Comparison of ENCODE assay signal across 14 cellular contexts in genomic region chr11:65870307-65870658, GRCh38. TPM values are rescaled to one million over a fixed set of nuclear protein-coding genes. Genes with fewer than 3 reads are reported as not detected.
DNase-seq lines count a peak whose midpoint lies in the region; ATAC-seq, FAIRE-seq and TF ChIP-seq lines count a peak whose summit lies in the region.
"Had no signal": no experiment of that assay in that cellular context is flagged by ENCODE, and none has a peak within 500 bp of the region (broad histone marks: within the 10 kb centered on the region; RNA-seq: fewer than 3 reads in every experiment).

No MANE protein-coding gene starts in this region.

- BruUV-seq in GM12878 (replicated peaks; lab: Mats Ljungman, UMichigan) (no TSS peak), OCI-LY7 (replicated peaks; lab: Mats Ljungman, UMichigan) (no TSS peak)

- peaks cover 13% of the 10 kb centered on the region for H3K36me3 Mint-ChIP-seq in mesothelial cell of epicardium

- DNase-seq in heart left ventricle (peak in 2 of 5 donors; percentile 32 to 35), Right ventricle myocardium inferior (ENCODE audit: missing footprints) (no peak), GM12878 (ENCODE audit: low read depth, low spot score) (no peak), mesothelial cell of epicardium (ENCODE audit: low spot score in 2 of 2, unreplicated experiment in 2 of 2) (no peak), vagina (ENCODE audit: extremely low spot score in 2 of 2) (no peak), OCI-LY7 (ENCODE audit: low spot score) (no peak), GM13976 (ENCODE audit: low spot score) (no peak), NCI-H2107 (lab: John Stamatoyannopoulos, UW) (no peak)
- DNase-seq: head of caudate nucleus, uterus had no signal

- peak overlapping the region; percentile 84 for H3K4me3 Mint-ChIP-seq in mesothelial cell of epicardium

- H3K36me3 ChIP-seq in heart left ventricle = peaks cover 0 to 54% (median 45%) of the 10 kb centered on the region in 9 donors
- peaks cover 8 to 14% of the 10 kb centered on the region in 2 experiments for H3K36me3 ChIP-seq in GM12878 (ENCODE audit: control insufficient read depth in 2 of 2, insufficient read depth in 2 of 2, low read length in 1 of 2)
- H3K36me3 ChIP-seq in vagina = peaks cover 0 to 26% of the 10 kb centered on the region in 2 donors
- peaks cover 21% of the 10 kb centered on the region; the same call in 1 of the 2 replicates for H3K36me3 ChIP-seq in OCI-LY7 (ENCODE audit: insufficient read depth, low read length)
- H3K36me3 ChIP-seq: uterus had no signal

- WGBS in heart left ventricle, 4 donors = 65 to 83% (median 70%) methylated on average over 5 to 11 of the region's 11 CpGs
- WGBS in GM12878 (ENCODE audit: insufficient coverage, insufficient replicate concordance, low lambda C conversion rate, missing lambda C conversion rate) = 44% methylated on average over 8 of the region's 11 CpGs

- POLR2A ChIA-PET in GM12878 (lab: Charles Lee) (interaction anchor here (0.6 to 4.5 kb wide), 2 partner anchors 10 to 17 kb away, joined by 3 to 44 read pairs; partner anchors contain the start of gene MUS81), OCI-LY7 (lab: Charles Lee) (interaction anchor here (0.8 kb wide), 1 partner anchor 20 kb away, joined by 3 read pairs; the partner anchor contains the start of gene CCDC85B)

- no peak overlapping the region for H2AFZ ChIP-seq in GM12878 (ENCODE audit: control insufficient read depth, low read depth, low read length)
- no peak overlapping the region for H2AFZ ChIP-seq in OCI-LY7 (ENCODE audit: low read length)
- H2AFZ ChIP-seq: parathyroid adenoma had no signal

- no peaks in the 10 kb centered on the region for H3K27me3 Mint-ChIP-seq in mesothelial cell of epicardium (ENCODE audit: low read depth)

- peak overlapping the region in 2 of 12 donors; percentile 28 to 81 for H3K4me3 ChIP-seq in heart left ventricle
- no peak overlapping the region for H3K4me3 ChIP-seq in GM12878
- H3K4me3 ChIP-seq in vagina = no peak overlapping the region
- H3K4me3 ChIP-seq in OCI-LY7 (ENCODE audit: low read depth, low read length, poor library complexity, severe bottlenecking) = no peak overlapping the region
- H3K4me3 ChIP-seq: uterus had no signal

- H3K9ac ChIP-seq in GM12878 (ENCODE audit: control insufficient read depth, insufficient read depth, low read length) = no peak overlapping the region
- H3K9ac ChIP-seq: parathyroid adenoma had no signal

- H3K4me1 ChIP-seq in heart left ventricle = peaks cover 3 to 45% (median 22%) of the 10 kb centered on the region in 12 donors
- peaks cover 11% of the 10 kb centered on the region for H3K4me1 ChIP-seq in GM12878 (ENCODE audit: control insufficient read depth, insufficient read depth, low read length)
- peaks cover 33% of the 10 kb centered on the region for H3K4me1 ChIP-seq in vagina
- H3K4me1 ChIP-seq in OCI-LY7 (ENCODE audit: insufficient read depth, low read length, poor library complexity, severe bottlenecking) = peaks cover 35% of the 10 kb centered on the region
- H3K4me1 ChIP-seq: parathyroid adenoma had no signal

- ATAC-seq in heart left ventricle (no peak), Right ventricle myocardium inferior (no peak), GM12878 (no peak)

- no peak overlapping the region for H3K4me2 ChIP-seq in GM12878 (ENCODE audit: control insufficient read depth, insufficient read depth)
- H3K4me2 ChIP-seq in OCI-LY7 (ENCODE audit: low read length) = no peak overlapping the region

- H3K79me2 ChIP-seq in GM12878 (ENCODE audit: control insufficient read depth, insufficient read depth, low read length) (no peaks in the 10 kb centered on the region), OCI-LY7 (ENCODE audit: insufficient read depth, low read depth, low read length) (no peaks in the 10 kb centered on the region)
- H3K79me2 ChIP-seq: parathyroid adenoma had no signal

- no peaks in the 10 kb centered on the region for H4K20me1 ChIP-seq in GM12878 (ENCODE audit: control insufficient read depth, insufficient read depth)
- H4K20me1 ChIP-seq in OCI-LY7 (ENCODE audit: insufficient read depth, low read length) = no peaks in the 10 kb centered on the region

- H3K27me3 ChIP-seq in heart left ventricle (no peaks in the 10 kb centered on the region), GM12878 (replicated peaks in 1 of 2; ENCODE audit: control insufficient read depth in 2 of 2, insufficient read depth in 2 of 2, low read length in 1 of 2) (no peaks in the 10 kb centered on the region), vagina (no peaks in the 10 kb centered on the region)
- H3K27me3 ChIP-seq: uterus had no signal

- in situ Hi-C loops in GM12878 (cut with MboI) (loop anchor here (25.0 kb wide), 1 partner anchor 1633 kb away; the partner anchor contains the start of genes DNAJC4, FKBP2, NUDT22 and PPP1R14B), GM13976 (cut with MboI; ENCODE audit: low sequenced_read_pairs, unreplicated experiment) (no loop called here)

- peaks cover 20% of the 10 kb centered on the region for H3K4me1 Mint-ChIP-seq in mesothelial cell of epicardium

- intact Hi-C loops in heart left ventricle (cut with DNase I) = no loop called here
- intact Hi-C loops in Right ventricle myocardium inferior (cut with DNase I) = no loop called here
- intact Hi-C loops in GM12878 (cut with micrococcal nuclease; ENCODE audit: unreplicated experiment) = no loop called here
- intact Hi-C loops in vagina (cut with DNase I) = no loop called here
- intact Hi-C loops in OCI-LY7 (cut with micrococcal nuclease; ENCODE audit: unreplicated experiment) = no loop called here

- H3K9me3 ChIP-seq in heart left ventricle (no peaks in the 10 kb centered on the region), GM12878 (replicated peaks; ENCODE audit: control insufficient read depth, insufficient read depth, low read length) (no peaks in the 10 kb centered on the region), vagina (no peaks in the 10 kb centered on the region), OCI-LY7 (ENCODE audit: low read length) (no peaks in the 10 kb centered on the region)
- H3K9me3 ChIP-seq: uterus had no signal

- no peak overlapping the region for H3K27ac Mint-ChIP-seq in mesothelial cell of epicardium

- no peak for TF ChIP-seq POLR2A in heart left ventricle (IDR thresholded peaks at IDR 0.05)
- peak; percentile 73; the same call in 1 of the 2 replicates for TF ChIP-seq POLR2A in GM12878 (IDR thresholded peaks at IDR 0.05; ENCODE audit: low read depth, low read length)
- TF ChIP-seq POLR2A in vagina (IDR thresholded peaks at IDR 0.05) = no peak

- TF ChIP-seq CTCF in heart left ventricle (IDR thresholded peaks at IDR 0.05) (no peak), GM12878 (IDR thresholded peaks at IDR 0.05 in 2 of 3, conservative IDR thresholded peaks at IDR 0.05 in 1 of 3; ENCODE audit: control insufficient read depth in 2 of 3, extremely low read depth in 1 of 3, insufficient read depth in 1 of 3, low read depth in 3 of 3, low read length in 3 of 3) (no peak), mesothelial cell of epicardium (IDR thresholded peaks at IDR 0.05; ENCODE audit: unreplicated experiment) (no peak), vagina (IDR thresholded peaks at IDR 0.05) (no peak), OCI-LY7 (conservative IDR thresholded peaks at IDR 0.05; ENCODE audit: low read length) (no peak), GM13976 (IDR thresholded peaks at IDR 0.05; ENCODE audit: borderline replicate concordance, control extremely low read depth, extremely low read depth, insufficient read depth, missing control alignments) (no peak)

- TF ChIP-seq RAD21 in GM12878 (IDR thresholded peaks at IDR 0.05; ENCODE audit: insufficient read depth, low read depth, low read length) = no peak

- H3K27ac ChIP-seq in heart left ventricle = peak overlapping the region in 8 of 12 donors; percentile 75 to 99 (median 96)
- H3K27ac ChIP-seq in GM12878 (ENCODE audit: control insufficient read depth, insufficient read depth) = no peak overlapping the region
- H3K27ac ChIP-seq in vagina = peak overlapping the region; percentile 87
- H3K27ac ChIP-seq in OCI-LY7 (ENCODE audit: low read depth, low read length, poor library complexity, severe bottlenecking) = no peak overlapping the region
- H3K27ac ChIP-seq: C4-2B, parathyroid adenoma had no signal

- no peaks in the 10 kb centered on the region for H3K9me3 Mint-ChIP-seq in mesothelial cell of epicardium

- no peaks in the 10 kb centered on the region for H3K9me2 ChIP-seq in OCI-LY7 (ENCODE audit: insufficient read depth, low read length)

- no peak for TF ChIP-seq EP300 in GM12878 (IDR thresholded peaks at IDR 0.05; ENCODE audit: borderline replicate concordance in 1 of 2, control insufficient read depth in 1 of 2, low read depth in 2 of 2, low read length in 2 of 2)

- no peak for FAIRE-seq in GM12878 (lab: Jason Lieb, UNC)
- FAIRE-seq: bronchial epithelial cell, endothelial cell of umbilical vein had no signal

- RAD21 ChIA-PET in GM12878 (lab: Charles Lee; ENCODE audit: unreplicated experiment) = interaction anchor here (1.0 kb wide), 1 partner anchor 18 kb away, joined by 3 read pairs; the partner anchor contains the start of gene FIBP

- CTCF ChIA-PET in GM12878 (lab: Yijun Ruan, JAX) (interaction anchor here (1.1 to 4.5 kb wide), 4 partner anchors 10 to 90 kb away, joined by 3 to 41 read pairs (median 15); partner anchors contain the start of genes CCDC85B, CFL1 and MUS81), OCI-LY7 (lab: Charles Lee; ENCODE audit: unreplicated experiment) (interaction anchor here (1.3 kb wide), 1 partner anchor 11 kb away, joined by 4 read pairs; the partner anchor contains the start of gene MUS81)

- SMC1A ChIA-PET in GM12878 (lab: Charles Lee; ENCODE audit: uncharacterized antibody, unreplicated experiment) = interaction anchor here (2.3 kb wide), 1 partner anchor 10 kb away, joined by 7 read pairs; the partner anchor contains the start of gene MUS81

RNA-seq across cellular contexts. Expression of gene EFEMP2, which starts 2.3 kb away (rescaled TPM):
- total RNA-seq in heart left ventricle (100 to 1,000 TPM in 3 of 9 donors, 10 to 100 TPM in 6; 67.7 to 123 (median 88.7) TPM), Right ventricle myocardium inferior (83.1 TPM), GM12878 (2014; rRNA removed) (2.3 and 2.6 TPM in 2 replicates), GM12878 (2014; rRNA removed; fragmentation: Illumina TruSeq; extraction: Trizol) (0.94 and 1.7 TPM in 2 replicates), GM12878 (2021) (2.3 and 2.4 TPM in 2 replicates), mesothelial cell of epicardium (203 to 216 TPM (median 211 TPM) in 3 replicates), vagina (57.9 TPM), OCI-LY7 (2022) (7.6 and 8.9 TPM in 2 replicates)
- polyA plus RNA-seq in heart left ventricle (10 to 100 TPM; 43.6 to 86.6 TPM), GM12878 (2011; rRNA removed) (8.5 and 13.2 TPM in 2 replicates), GM12878 (2014; fragmentation: Illumina TruSeq; extraction: Trizol) (0.96 and 1.3 TPM in 2 replicates), GM12878 (2014; fragmentation: Nextera tagmentation; extraction: Ambion mirVana) (under 1 TPM in 1 of 2 experiments, not detected in 1; 0.24 TPM), GM12878 (2014; rRNA removed) (3.0 and 3.5 TPM in 2 replicates), GM12878 (2016; fragmentation: Nextera tagmentation; extraction: Ambion mirVana) (1 to 10 TPM in 1 of 2 experiments, under 1 TPM in 1; 0.70 to 1.3 TPM)
- total RNA-seq in GM12878 (2013; cell fraction: nucleolus; rRNA removed) = 26.4 and 31.8 TPM in 2 replicates
- 9.0 TPM for polyA plus RNA-seq in GM12878 (2011; ENCODE audit: low read depth)
- polyA plus RNA-seq in GM12878 (2011; cell fraction: cytosol; rRNA removed) = 16.1 and 19.3 TPM in 2 replicates
- polyA plus RNA-seq in GM12878 (2011; cell fraction: nucleus; rRNA removed) = 122 and 196 TPM in 2 replicates
- polyA plus RNA-seq in GM12878 (2012) = 17.5 and 18.5 TPM in 2 replicates
- polyA minus RNA-seq in GM12878 (2011; rRNA and poly(A)+ RNA removed) = 3.0 and 9.8 TPM in 2 replicates
- 1.1 and 1.3 TPM in 2 replicates for polyA minus RNA-seq in GM12878 (2011; cell fraction: cytosol; rRNA and poly(A)+ RNA removed)
- polyA minus RNA-seq in GM12878 (2011; cell fraction: nucleus; rRNA and poly(A)+ RNA removed) = 18.9 and 19.9 TPM in 2 replicates
- 6.1 and 7.2 TPM in 2 replicates for total RNA-seq in OCI-LY7 (2014; rRNA removed; shearing (Covaris generic))

RNA-seq across cellular contexts. Expression of gene CTSW, which starts 9.4 kb away (rescaled TPM):
- total RNA-seq in heart left ventricle (1 to 10 TPM in 3 of 9 donors, under 1 TPM in 5, not detected in 1; 0.16 to 9.4 (median 0.90) TPM), Right ventricle myocardium inferior (1.1 TPM), GM12878 (2014; rRNA removed) (1.4 and 2.9 TPM in 2 replicates), GM12878 (2014; rRNA removed; fragmentation: Illumina TruSeq; extraction: Trizol) (1.5 and 1.7 TPM in 2 replicates), GM12878 (2021) (1.5 and 1.9 TPM in 2 replicates), mesothelial cell of epicardium (not detected in 3 replicates), vagina (0.74 TPM), OCI-LY7 (2022) (not detected in 2 replicates)
- polyA plus RNA-seq in heart left ventricle (under 1 TPM; 0.17 to 0.53 TPM), GM12878 (2011; rRNA removed) (7.0 and 12.0 TPM in 2 replicates), GM12878 (2014; fragmentation: Illumina TruSeq; extraction: Trizol) (0.43 and 1.7 TPM in 2 replicates), GM12878 (2014; fragmentation: Nextera tagmentation; extraction: Ambion mirVana) (1 to 10 TPM in 1 of 2 experiments, under 1 TPM in 1; 0.53 to 1.6 TPM), GM12878 (2014; rRNA removed) (1.7 and 3.3 TPM in 2 replicates), GM12878 (2016; fragmentation: Nextera tagmentation; extraction: Ambion mirVana) (1 to 10 TPM in 1 of 2 experiments, under 1 TPM in 1; 0.92 to 1.1 TPM)
- not detected in 2 replicates for total RNA-seq in GM12878 (2013; cell fraction: nucleolus; rRNA removed)
- polyA plus RNA-seq in GM12878 (2011; ENCODE audit: low read depth) = 0.35 TPM
- 16.2 and 18.8 TPM in 2 replicates for polyA plus RNA-seq in GM12878 (2011; cell fraction: cytosol; rRNA removed)
- polyA plus RNA-seq in GM12878 (2011; cell fraction: nucleus; rRNA removed) = 9.2 and 16.3 TPM in 2 replicates
- polyA plus RNA-seq in GM12878 (2012) = 0.74 and 1.0 TPM in 2 replicates
- 8.3 and 16.4 TPM in 2 replicates for polyA minus RNA-seq in GM12878 (2011; rRNA and poly(A)+ RNA removed)
- polyA minus RNA-seq in GM12878 (2011; cell fraction: cytosol; rRNA and poly(A)+ RNA removed) = 4.3 and 4.5 TPM in 2 replicates
- polyA minus RNA-seq in GM12878 (2011; cell fraction: nucleus; rRNA and poly(A)+ RNA removed) = 3.0 and 5.2 TPM in 2 replicates
- not detected in 2 replicates for total RNA-seq in OCI-LY7 (2014; rRNA removed; shearing (Covaris generic))
- total RNA-seq: bronchial epithelial cell, endothelial cell of umbilical vein had no signal
- polyA plus RNA-seq: endothelial cell of umbilical vein had no signal

RNA-seq across cellular contexts. Expression of gene MUS81, which starts 10.1 kb away (rescaled TPM):
- total RNA-seq in heart left ventricle (10 to 100 TPM; 24.6 to 39.6 (median 35.5) TPM), Right ventricle myocardium inferior (35.5 TPM), GM12878 (2014; rRNA removed) (59.1 and 67.7 TPM in 2 replicates), GM12878 (2014; rRNA removed; fragmentation: Illumina TruSeq; extraction: Trizol) (32.4 and 33.0 TPM in 2 replicates), GM12878 (2021) (68.5 and 76.1 TPM in 2 replicates), mesothelial cell of epicardium (73.3 to 74.9 TPM (median 73.7 TPM) in 3 replicates), vagina (48.9 TPM), OCI-LY7 (2022) (94.2 and 102 TPM in 2 replicates)
- polyA plus RNA-seq in heart left ventricle (10 to 100 TPM; 53.0 to 56.1 TPM), GM12878 (2011; rRNA removed) (28.8 and 39.3 TPM in 2 replicates), GM12878 (2014; fragmentation: Illumina TruSeq; extraction: Trizol) (10.7 and 31.9 TPM in 2 replicates), GM12878 (2014; fragmentation: Nextera tagmentation; extraction: Ambion mirVana) (10 to 100 TPM; 11.8 to 22.9 TPM), GM12878 (2014; rRNA removed) (70.7 and 81.2 TPM in 2 replicates), GM12878 (2016; fragmentation: Nextera tagmentation; extraction: Ambion mirVana) (10 to 100 TPM; 57.6 to 65.1 TPM)
- total RNA-seq in GM12878 (2013; cell fraction: nucleolus; rRNA removed) = 82.3 and 89.8 TPM in 2 replicates
- 30.8 TPM for polyA plus RNA-seq in GM12878 (2011; ENCODE audit: low read depth)
- polyA plus RNA-seq in GM12878 (2011; cell fraction: cytosol; rRNA removed) = 28.2 and 51.3 TPM in 2 replicates
- polyA plus RNA-seq in GM12878 (2011; cell fraction: nucleus; rRNA removed) = 432 and 473 TPM in 2 replicates
- 50.1 and 67.1 TPM in 2 replicates for polyA plus RNA-seq in GM12878 (2012)
- 17.4 and 36.6 TPM in 2 replicates for polyA minus RNA-seq in GM12878 (2011; rRNA and poly(A)+ RNA removed)
- polyA minus RNA-seq in GM12878 (2011; cell fraction: cytosol; rRNA and poly(A)+ RNA removed) = 15.3 and 20.6 TPM in 2 replicates
- polyA minus RNA-seq in GM12878 (2011; cell fraction: nucleus; rRNA and poly(A)+ RNA removed) = 98.3 and 150 TPM in 2 replicates
- total RNA-seq in OCI-LY7 (2014; rRNA removed; shearing (Covaris generic)) = 110 and 130 TPM in 2 replicates

RNA-seq across cellular contexts. Expression of gene CFL1, which starts 12.3 kb away (rescaled TPM):
- total RNA-seq in heart left ventricle (100 to 1,000 TPM; 289 to 839 (median 424) TPM), Right ventricle myocardium inferior (386 TPM), GM12878 (2014; rRNA removed) (1,600 and 1,643 TPM in 2 replicates), GM12878 (2014; rRNA removed; fragmentation: Illumina TruSeq; extraction: Trizol) (1,098 and 1,149 TPM in 2 replicates), GM12878 (2021) (1,426 and 1,431 TPM in 2 replicates), mesothelial cell of epicardium (730 to 758 TPM (median 736 TPM) in 3 replicates), vagina (589 TPM), OCI-LY7 (2022) (1,064 and 1,119 TPM in 2 replicates)
- polyA plus RNA-seq in heart left ventricle (100 to 1,000 TPM; 289 to 973 TPM), GM12878 (2011; rRNA removed) (575 and 895 TPM in 2 replicates), GM12878 (2014; fragmentation: Illumina TruSeq; extraction: Trizol) (1,149 and 1,571 TPM in 2 replicates), GM12878 (2014; fragmentation: Nextera tagmentation; extraction: Ambion mirVana) (100 to 1,000 TPM; 164 to 462 TPM), GM12878 (2014; rRNA removed) (1,518 and 1,569 TPM in 2 replicates), GM12878 (2016; fragmentation: Nextera tagmentation; extraction: Ambion mirVana) (1,000 to 10,000 TPM; 2,798 to 2,994 TPM)
- total RNA-seq in GM12878 (2013; cell fraction: nucleolus; rRNA removed) = 119 and 124 TPM in 2 replicates
- polyA plus RNA-seq in GM12878 (2011; ENCODE audit: low read depth) = 247 TPM
- polyA plus RNA-seq in GM12878 (2011; cell fraction: cytosol; rRNA removed) = 1,927 and 2,763 TPM in 2 replicates
- polyA plus RNA-seq in GM12878 (2011; cell fraction: nucleus; rRNA removed) = 600 and 985 TPM in 2 replicates
- polyA plus RNA-seq in GM12878 (2012) = 689 and 822 TPM in 2 replicates
- polyA minus RNA-seq in GM12878 (2011; rRNA and poly(A)+ RNA removed) = 1,157 and 1,210 TPM in 2 replicates
- polyA minus RNA-seq in GM12878 (2011; cell fraction: cytosol; rRNA and poly(A)+ RNA removed) = 404 and 512 TPM in 2 replicates
- 202 and 320 TPM in 2 replicates for polyA minus RNA-seq in GM12878 (2011; cell fraction: nucleus; rRNA and poly(A)+ RNA removed)
- total RNA-seq in OCI-LY7 (2014; rRNA removed; shearing (Covaris generic)) = 1,019 and 1,146 TPM in 2 replicates

RNA-seq across cellular contexts. Expression of gene FIBP, which starts 18.0 kb away (rescaled TPM):
- total RNA-seq in heart left ventricle (10 to 100 TPM; 48.2 to 93.9 (median 57.3) TPM), Right ventricle myocardium inferior (44.7 TPM), GM12878 (2014; rRNA removed) (144 and 155 TPM in 2 replicates), GM12878 (2014; rRNA removed; fragmentation: Illumina TruSeq; extraction: Trizol) (78.4 and 82.8 TPM in 2 replicates), GM12878 (2021) (100.0 and 103 TPM in 2 replicates), mesothelial cell of epicardium (62.4 to 63.9 TPM (median 62.9 TPM) in 3 replicates), vagina (78.6 TPM), OCI-LY7 (2022) (89.4 and 97.3 TPM in 2 replicates)
- polyA plus RNA-seq in heart left ventricle (10 to 100 TPM; 35.0 to 74.7 TPM), GM12878 (2011; rRNA removed) (79.6 and 89.1 TPM in 2 replicates), GM12878 (2014; fragmentation: Illumina TruSeq; extraction: Trizol) (59.8 and 78.7 TPM in 2 replicates), GM12878 (2014; fragmentation: Nextera tagmentation; extraction: Ambion mirVana) (10 to 100 TPM; 65.1 to 80.7 TPM), GM12878 (2014; rRNA removed) (169 and 197 TPM in 2 replicates), GM12878 (2016; fragmentation: Nextera tagmentation; extraction: Ambion mirVana) (100 to 1,000 TPM; 176 to 182 TPM)
- 49.9 and 50.2 TPM in 2 replicates for total RNA-seq in GM12878 (2013; cell fraction: nucleolus; rRNA removed)
- 49.6 TPM for polyA plus RNA-seq in GM12878 (2011; ENCODE audit: low read depth)
- polyA plus RNA-seq in GM12878 (2011; cell fraction: cytosol; rRNA removed) = 118 and 169 TPM in 2 replicates
- polyA plus RNA-seq in GM12878 (2011; cell fraction: nucleus; rRNA removed) = 160 and 164 TPM in 2 replicates
- 79.5 and 80.5 TPM in 2 replicates for polyA plus RNA-seq in GM12878 (2012)
- polyA minus RNA-seq in GM12878 (2011; rRNA and poly(A)+ RNA removed) = 72.7 and 118 TPM in 2 replicates
- 53.2 and 62.5 TPM in 2 replicates for polyA minus RNA-seq in GM12878 (2011; cell fraction: cytosol; rRNA and poly(A)+ RNA removed)
- 58.6 and 92.6 TPM in 2 replicates for polyA minus RNA-seq in GM12878 (2011; cell fraction: nucleus; rRNA and poly(A)+ RNA removed)
- total RNA-seq in OCI-LY7 (2014; rRNA removed; shearing (Covaris generic)) = 133 and 184 TPM in 2 replicates

Comparison
In these comparisons a context has a peak if more than half of its experiments do, and no peak if none do; other contexts are left out.
1. H3K27ac ChIP-seq: peak in heart left ventricle (8 of 12) and vagina (single experiment); none in GM12878 (single experiment) and OCI-LY7 (single experiment).